ENCODE assay signal across 12 cellular contexts in genomic region chr17:56870163-56870651, GRCh38. TPM values are rescaled to one million over a fixed set of nuclear protein-coding genes. Genes with fewer than 3 reads are reported as not detected.
DNase-seq lines count a peak whose midpoint lies in the region; ATAC-seq, FAIRE-seq and TF ChIP-seq lines count a peak whose summit lies in the region.
"Had no signal": no experiment of that assay in that cellular context is flagged by ENCODE, and none has a peak within 500 bp of the region (broad histone marks: within the 10 kb centered on the region; RNA-seq: fewer than 3 reads in every experiment).

No MANE protein-coding gene starts in this region.

- no peak overlapping the region for H3K4me2 ChIP-seq in HepG2 (ENCODE audit: low read depth, low read length)

- CTCF ChIA-PET in HepG2 (lab: Yijun Ruan, JAX; ENCODE audit: low intra/inter-chr PET ratio, low total read pairs), result no interaction called here

- WGBS in HepG2 (ENCODE audit: low lambda C conversion rate), result 49% methylated on average over 3 of the region's 3 CpGs
- 85% methylated on average over 3 of the region's 3 CpGs for WGBS in right lobe of liver (ENCODE audit: insufficient coverage, low coverage, low lambda C conversion rate, missing lambda C conversion rate)

- H3K9me3 ChIP-seq in HepG2 (ENCODE audit: low read length) (no peaks in the 10 kb centered on the region), right lobe of liver (no peaks in the 10 kb centered on the region), upper lobe of right lung (no peaks in the 10 kb centered on the region)

- H3K36me3 Mint-ChIP-seq in T-helper 2 cell treated with Interferon-gamma antibody and Interleukin-4, amounts not matched to agents 5 μg/mL and 100 μg/mL, for 36 hours (ENCODE audit: low read depth), result peaks cover 7% of the 10 kb centered on the region

- no peak for TF ChIP-seq POLR2A in HepG2 (IDR thresholded peaks at IDR 0.05; ENCODE audit: insufficient read depth in 1 of 2, low read depth in 2 of 2, low read length in 2 of 2)
- no peak for TF ChIP-seq POLR2A in right lobe of liver (IDR thresholded peaks at IDR 0.05)
- TF ChIP-seq POLR2A in H54 (IDR thresholded peaks at IDR 0.05; ENCODE audit: low read depth, low read length), result no peak

- BruUV-seq in HepG2 (replicated peaks; lab: Mats Ljungman, UMichigan), result no TSS peak

- no peak overlapping the region for H3K9ac ChIP-seq in HepG2 (ENCODE audit: insufficient read depth, low read depth, low read length)
- H3K9ac ChIP-seq: parathyroid adenoma had no signal

- DNase-seq in HepG2 (ENCODE audit: low spot score) (peak; percentile 16), right lobe of liver (no peak), DMS 273 (lab: John Stamatoyannopoulos, UW; ENCODE audit: unreplicated experiment) (no peak), upper lobe of right lung (no peak), NCI-H526 treated with DMSO at 0.1 percent for 48 hours (lab: John Stamatoyannopoulos, UW) (no peak), H54 (ENCODE audit: insufficient read length, low spot score) (no peak)
- no peak for DNase-seq in T-helper 2 cell treated with Interferon-gamma antibody and Interleukin-4, amounts not matched to agents 5 μg/mL and 100 μg/mL, for 36 hours (ENCODE audit: low spot score)
- DNase-seq: activated naive CD4-positive, alpha-beta T cell treated with Interleukin-2 at 50 U/mL for 16 hours; EL had no signal

- H3K27me3 ChIP-seq in HepG2 (ENCODE audit: control insufficient read depth in 1 of 2, insufficient read depth in 2 of 2, low read length in 2 of 2), result 0 out of 5 replicates have a peak, but pooled peaks cover 0 to 4% of the 10 kb centered on the region in 2 experiments
- H3K27me3 ChIP-seq in right lobe of liver, result no peaks in the 10 kb centered on the region
- H3K27me3 ChIP-seq in upper lobe of right lung, result no peaks in the 10 kb centered on the region

- H3K27ac Mint-ChIP-seq in T-helper 2 cell treated with Interferon-gamma antibody and Interleukin-4, amounts not matched to agents 5 μg/mL and 100 μg/mL, for 36 hours, result peak overlapping the region; percentile 74

- peak; percentile 54; the same call in 2 of the 3 replicates for ATAC-seq in HepG2
- no peak for ATAC-seq in right lobe of liver
- ATAC-seq in GM21528 (IDR thresholded peaks at IDR 0.05; ENCODE audit: low FRiP score, unreplicated experiment), result peak; percentile 67
- no peak for ATAC-seq in upper lobe of right lung

- no peaks in the 10 kb centered on the region for H4K20me1 ChIP-seq in HepG2 (ENCODE audit: insufficient read depth, low read length)

- H3K27ac ChIP-seq in HepG2 (ENCODE audit: extremely low read length, insufficient read depth, low read length), result no peak overlapping the region
- no peak overlapping the region for H3K27ac ChIP-seq in right lobe of liver
- H3K27ac ChIP-seq in upper lobe of right lung, result no peak overlapping the region
- H3K27ac ChIP-seq: parathyroid adenoma, SK-N-MC had no signal

- POLR2A ChIA-PET in HepG2 (lab: Yijun Ruan, JAX), result interaction anchor here (1.0 to 1.2 kb wide), 2 partner anchors 16 to 44 kb away, joined by 3 read pairs; partner anchors contain the start of gene TRIM25

- H3K4me1 Mint-ChIP-seq in T-helper 2 cell treated with Interferon-gamma antibody and Interleukin-4, amounts not matched to agents 5 μg/mL and 100 μg/mL, for 36 hours (ENCODE audit: low read depth), result peaks cover 2% of the 10 kb centered on the region

- H3K4me1 ChIP-seq in HepG2 (ENCODE audit: insufficient read depth, low read length), result peaks cover 6% of the 10 kb centered on the region; the same call in 1 of the 2 replicates
- H3K4me1 ChIP-seq in right lobe of liver, result peaks cover 0 to 10% (median 4%) of the 10 kb centered on the region in 4 donors
- no peaks in the 10 kb centered on the region for H3K4me1 ChIP-seq in upper lobe of right lung
- H3K4me1 ChIP-seq: parathyroid adenoma had no signal

- in situ Hi-C loops in HepG2 (cut with HindIII; ENCODE audit: extremely low pct_ligation_motif_present, low pct_unique_long_range_greater_than_20kb), result no loop called here

- TF ChIP-seq CTCF in HepG2 (CRISPR knock-in tag; IDR thresholded peaks at IDR 0.05) (no peak), right lobe of liver (IDR thresholded peaks at IDR 0.05) (no peak), upper lobe of right lung (IDR thresholded peaks at IDR 0.05) (no peak)

- no peak for FAIRE-seq in HepG2 (lab: Jason Lieb, UNC)
- FAIRE-seq in H54 (lab: Jason Lieb, UNC), result no peak

- no peak overlapping the region for H2AFZ ChIP-seq in HepG2 (ENCODE audit: low read length)
- H2AFZ ChIP-seq: parathyroid adenoma had no signal

- H3K36me3 ChIP-seq in HepG2 (replicated peaks in 1 of 2; ENCODE audit: control insufficient read depth in 1 of 2, insufficient read depth in 2 of 2, low read length in 2 of 2), result no peaks in the 10 kb centered on the region; a peak in 1 of 5 replicates
- H3K36me3 ChIP-seq in right lobe of liver, result no peaks in the 10 kb centered on the region
- no peaks in the 10 kb centered on the region for H3K36me3 ChIP-seq in upper lobe of right lung

- no peak for TF ChIP-seq EP300 in HepG2 (IDR thresholded peaks at IDR 0.05; ENCODE audit: low read depth in 2 of 2, low read length in 2 of 2)
- TF ChIP-seq EP300 in HepG2 (CRISPR knock-in tag; IDR thresholded peaks at IDR 0.05; ENCODE audit: borderline replicate concordance), result no peak

- no peak for TF ChIP-seq RAD21 in HepG2 (CRISPR knock-in tag; IDR thresholded peaks at IDR 0.05)

- H3K79me2 ChIP-seq in HepG2 (ENCODE audit: insufficient read depth, low read length), result no peaks in the 10 kb centered on the region
- H3K79me2 ChIP-seq: parathyroid adenoma had no signal

- H3K4me3 ChIP-seq in HepG2 (replicated peaks in 1 of 3; ENCODE audit: insufficient read depth in 1 of 3, low read depth in 2 of 3, low read length in 3 of 3) (no peak overlapping the region), right lobe of liver (no peak overlapping the region), upper lobe of right lung (no peak overlapping the region)
- H3K4me3 ChIP-seq: SK-N-MC had no signal

- no peaks in the 10 kb centered on the region for H3K27me3 Mint-ChIP-seq in T-helper 2 cell treated with Interferon-gamma antibody and Interleukin-4, amounts not matched to agents 5 μg/mL and 100 μg/mL, for 36 hours (ENCODE audit: low read depth)

- H3K4me3 Mint-ChIP-seq in T-helper 2 cell treated with Interferon-gamma antibody and Interleukin-4, amounts not matched to agents 5 μg/mL and 100 μg/mL, for 36 hours, result no peak overlapping the region

- no peaks in the 10 kb centered on the region for H3K9me3 Mint-ChIP-seq in T-helper 2 cell treated with Interferon-gamma antibody and Interleukin-4, amounts not matched to agents 5 μg/mL and 100 μg/mL, for 36 hours

- intact Hi-C loops in HepG2 (cut with micrococcal nuclease; ENCODE audit: unreplicated experiment), result no loop called here
- intact Hi-C loops in right lobe of liver (cut with DNase I), result no loop called here
- intact Hi-C loops in upper lobe of right lung (cut with DNase I), result no loop called here

RNA-seq across cellular contexts. Expression of gene DGKE, which starts 36.3 kb away (rescaled TPM):
- total RNA-seq in HepG2 (2016; rRNA removed; fragmentation: Illumina TruSeq; extraction: Trizol) (3.2 and 5.3 TPM in 2 replicates), right lobe of liver (10 to 100 TPM in 1 of 6 experiments, 1 to 10 TPM in 5; 2.2 to 10.4 (median 3.4) TPM), upper lobe of right lung (10.4 TPM)
- 4.6 and 5.3 TPM in 2 replicates for total RNA-seq in HepG2 (2016; cell fraction: cytosol; rRNA removed; fragmentation: Illumina TruSeq; extraction: Trizol; ENCODE audit: low read depth)
- 2.3 and 6.0 TPM in 2 replicates for total RNA-seq in HepG2 (2016; cell fraction: insoluble cytoplasmic fraction; rRNA removed; fragmentation: Illumina TruSeq; extraction: Trizol)
- total RNA-seq in HepG2 (2016; cell fraction: membrane; rRNA removed; fragmentation: Illumina TruSeq; extraction: Trizol), result 2.1 and 2.6 TPM in 2 replicates
- 16.7 and 17.4 TPM in 2 replicates for total RNA-seq in HepG2 (2016; cell fraction: nucleus; rRNA removed; fragmentation: Illumina TruSeq; extraction: Trizol)
- 3.2 and 3.3 TPM in 2 replicates for polyA plus RNA-seq in HepG2 (2011; rRNA removed)
- 0.70 and 0.79 TPM in 2 replicates for polyA plus RNA-seq in HepG2 (2011; cell fraction: cytosol; rRNA removed)
- polyA plus RNA-seq in HepG2 (2011; cell fraction: nucleus; rRNA removed), result 16.9 and 20.1 TPM in 2 replicates
- 2.8 and 3.1 TPM in 2 replicates for polyA plus RNA-seq in HepG2 (2012)
- 0.44 and 0.50 TPM in 2 replicates for polyA plus RNA-seq in HepG2 (2016; cell fraction: cytosol; fragmentation: Illumina TruSeq; extraction: Trizol; ENCODE audit: low read depth)
- 1.8 and 2.1 TPM in 2 replicates for polyA plus RNA-seq in HepG2 (2016; cell fraction: insoluble cytoplasmic fraction; fragmentation: Illumina TruSeq; extraction: Trizol; ENCODE audit: low read depth)
- polyA plus RNA-seq in HepG2 (2016; cell fraction: membrane; fragmentation: Illumina TruSeq; extraction: Trizol; ENCODE audit: low read depth), result 0.84 and 1.6 TPM in 2 replicates
- polyA plus RNA-seq in HepG2 (2016; cell fraction: nucleus; fragmentation: Illumina TruSeq; extraction: Trizol; ENCODE audit: insufficient read depth, low read depth), result 16.9 and 18.5 TPM in 2 replicates
- 6.0 and 7.6 TPM in 2 replicates for polyA minus RNA-seq in HepG2 (2011; rRNA and poly(A)+ RNA removed; ENCODE audit: low replicate concordance)
- 1.6 and 3.0 TPM in 2 replicates for polyA minus RNA-seq in HepG2 (2011; cell fraction: cytosol; rRNA and poly(A)+ RNA removed)
- 17.4 and 18.2 TPM in 2 replicates for polyA minus RNA-seq in HepG2 (2011; cell fraction: nucleus; rRNA and poly(A)+ RNA removed)

RNA-seq across cellular contexts. Expression of gene C17orf67, which starts 36.5 kb away (rescaled TPM):
- total RNA-seq in HepG2 (2016; rRNA removed; fragmentation: Illumina TruSeq; extraction: Trizol) (0.62 and 0.86 TPM in 2 replicates), right lobe of liver (1 to 10 TPM in 1 of 6 experiments, under 1 TPM in 5; 0.31 to 1.1 (median 0.78) TPM), upper lobe of right lung (3.8 TPM)
- 0.62 and 0.71 TPM in 2 replicates for total RNA-seq in HepG2 (2016; cell fraction: cytosol; rRNA removed; fragmentation: Illumina TruSeq; extraction: Trizol; ENCODE audit: low read depth)
- total RNA-seq in HepG2 (2016; cell fraction: insoluble cytoplasmic fraction; rRNA removed; fragmentation: Illumina TruSeq; extraction: Trizol), result 0.86 and 1.00 TPM in 2 replicates
- total RNA-seq in HepG2 (2016; cell fraction: membrane; rRNA removed; fragmentation: Illumina TruSeq; extraction: Trizol), result 1.1 and 1.2 TPM in 2 replicates
- 0.47 and 0.68 TPM in 2 replicates for total RNA-seq in HepG2 (2016; cell fraction: nucleus; rRNA removed; fragmentation: Illumina TruSeq; extraction: Trizol)
- 0.35 and 0.41 TPM in 2 replicates for polyA plus RNA-seq in HepG2 (2011; rRNA removed)
- 0.13 and 0.24 TPM in 2 replicates for polyA plus RNA-seq in HepG2 (2011; cell fraction: cytosol; rRNA removed)
- 0.37 and 0.81 TPM in 2 replicates for polyA plus RNA-seq in HepG2 (2011; cell fraction: nucleus; rRNA removed)
- 0.44 and 0.50 TPM in 2 replicates for polyA plus RNA-seq in HepG2 (2012)
- 0.77 and 0.84 TPM in 2 replicates for polyA plus RNA-seq in HepG2 (2016; cell fraction: cytosol; fragmentation: Illumina TruSeq; extraction: Trizol; ENCODE audit: low read depth)
- polyA plus RNA-seq in HepG2 (2016; cell fraction: insoluble cytoplasmic fraction; fragmentation: Illumina TruSeq; extraction: Trizol; ENCODE audit: low read depth), result 0.55 and 0.73 TPM in 2 replicates
- polyA plus RNA-seq in HepG2 (2016; cell fraction: membrane; fragmentation: Illumina TruSeq; extraction: Trizol; ENCODE audit: low read depth), result 0.72 and 1.00 TPM in 2 replicates
- polyA plus RNA-seq in HepG2 (2016; cell fraction: nucleus; fragmentation: Illumina TruSeq; extraction: Trizol; ENCODE audit: insufficient read depth, low read depth), result 0.29 and 0.92 TPM in 2 replicates
- polyA minus RNA-seq in HepG2 (2011; rRNA and poly(A)+ RNA removed; ENCODE audit: low replicate concordance), result 0.06 and 3.9 TPM in 2 replicates
- 0.40 and 0.53 TPM in 2 replicates for polyA minus RNA-seq in HepG2 (2011; cell fraction: cytosol; rRNA and poly(A)+ RNA removed)
- not detected in 2 replicates for polyA minus RNA-seq in HepG2 (2011; cell fraction: nucleus; rRNA and poly(A)+ RNA removed)

RNA-seq across cellular contexts. Expression of gene TRIM25, which starts 43.6 kb away (rescaled TPM):
- total RNA-seq in HepG2 (2016; rRNA removed; fragmentation: Illumina TruSeq; extraction: Trizol) (38.3 and 42.2 TPM in 2 replicates), right lobe of liver (10 to 100 TPM; 35.6 to 60.8 (median 49.8) TPM), upper lobe of right lung (89.3 TPM)
- total RNA-seq in HepG2 (2016; cell fraction: cytosol; rRNA removed; fragmentation: Illumina TruSeq; extraction: Trizol; ENCODE audit: low read depth), result 11.5 and 12.7 TPM in 2 replicates
- 30.2 and 40.2 TPM in 2 replicates for total RNA-seq in HepG2 (2016; cell fraction: insoluble cytoplasmic fraction; rRNA removed; fragmentation: Illumina TruSeq; extraction: Trizol)
- 13.6 and 14.8 TPM in 2 replicates for total RNA-seq in HepG2 (2016; cell fraction: membrane; rRNA removed; fragmentation: Illumina TruSeq; extraction: Trizol)
- total RNA-seq in HepG2 (2016; cell fraction: nucleus; rRNA removed; fragmentation: Illumina TruSeq; extraction: Trizol), result 60.9 and 76.8 TPM in 2 replicates
- polyA plus RNA-seq in HepG2 (2011; rRNA removed), result 30.8 and 37.6 TPM in 2 replicates
- polyA plus RNA-seq in HepG2 (2011; cell fraction: cytosol; rRNA removed), result 17.8 and 19.0 TPM in 2 replicates
- polyA plus RNA-seq in HepG2 (2011; cell fraction: nucleus; rRNA removed), result 100 and 122 TPM in 2 replicates
- 34.2 and 35.8 TPM in 2 replicates for polyA plus RNA-seq in HepG2 (2012)
- polyA plus RNA-seq in HepG2 (2016; cell fraction: cytosol; fragmentation: Illumina TruSeq; extraction: Trizol; ENCODE audit: low read depth), result 1.8 and 2.0 TPM in 2 replicates
- polyA plus RNA-seq in HepG2 (2016; cell fraction: insoluble cytoplasmic fraction; fragmentation: Illumina TruSeq; extraction: Trizol; ENCODE audit: low read depth), result 32.0 and 43.7 TPM in 2 replicates
- 5.0 and 6.2 TPM in 2 replicates for polyA plus RNA-seq in HepG2 (2016; cell fraction: membrane; fragmentation: Illumina TruSeq; extraction: Trizol; ENCODE audit: low read depth)
- polyA plus RNA-seq in HepG2 (2016; cell fraction: nucleus; fragmentation: Illumina TruSeq; extraction: Trizol; ENCODE audit: insufficient read depth, low read depth), result 104 and 121 TPM in 2 replicates
- polyA minus RNA-seq in HepG2 (2011; rRNA and poly(A)+ RNA removed; ENCODE audit: low replicate concordance), result 51.6 and 77.7 TPM in 2 replicates
- polyA minus RNA-seq in HepG2 (2011; cell fraction: cytosol; rRNA and poly(A)+ RNA removed), result 27.8 and 28.2 TPM in 2 replicates
- polyA minus RNA-seq in HepG2 (2011; cell fraction: nucleus; rRNA and poly(A)+ RNA removed), result 64.4 and 71.0 TPM in 2 replicates

Comparison
In these comparisons a context has a peak if more than half of its experiments do, and no peak if none do; other contexts are left out.
1. ATAC-seq: peak in HepG2 (single experiment) and GM21528 (single experiment); none in right lobe of liver (0 of 4) and upper lobe of right lung (single experiment).